Comparison of ENCODE assay signal across 32 cellular contexts in genomic region chr10:101748496-101748895, GRCh38. TPM values are rescaled to one million over a fixed set of nuclear protein-coding genes. Genes with fewer than 3 reads are reported as not detected.
"Had no signal": no experiment of that assay in that cellular context is flagged by ENCODE, and none has a peak within 500 bp of the region (broad histone marks: within the 10 kb centered on the region; RNA-seq: fewer than 3 reads in every experiment).

No MANE protein-coding gene starts in this region.

- DNase-seq: activated B cell treated with CpG ODN at 0.5 μM for 24 hours; activated CD4-positive, alpha-beta T cell treated with anti-CD3 and anti-CD28 coated beads for 48 hours; activated CD4-positive, alpha-beta T cell treated with anti-CD3 and anti-CD28 coated beads, Interleukin-2, amount 50 U/mL, for 1 hour; activated CD4-positive, alpha-beta T cell treated with anti-CD3 and anti-CD28 coated beads, Interleukin-2, amount 50 U/mL, for 48 hours; activated CD8-positive, alpha-beta memory T cell treated with anti-CD3 and anti-CD28 coated beads for 24 hours; activated CD8-positive, alpha-beta T cell treated with anti-CD3 and anti-CD28 coated beads for 36 hours; activated effector memory CD4-positive, alpha-beta T cell treated with anti-CD3 and anti-CD28 coated beads, Interleukin-2, amount 50 U/mL, for 16 hours; activated naive CD4-positive, alpha-beta T cell treated with anti-CD3 and anti-CD28 coated beads for 36 hours; activated naive CD8-positive, alpha-beta T cell treated with anti-CD3 and anti-CD28 coated beads for 36 hours; activated naive CD8-positive, alpha-beta T cell treated with anti-CD3 and anti-CD28 coated beads, Interleukin-2, amount 50 U/mL, for 24 hours; activated T-cell treated with anti-CD3 and anti-CD28 coated beads, Interleukin-2, amount 50 U/mL, for 4 hours; adrenal gland; aorta; body of pancreas; central memory CD4-positive, alpha-beta T cell; dorsolateral prefrontal cortex; effector memory CD4-positive, alpha-beta T cell; foreskin keratinocyte; gastrocnemius medialis; glutamatergic neuron; heart left ventricle; T-helper 1 cell; T-helper 17 cell; T1000 had no signal

- H3K4me3 ChIP-seq: adrenal gland, body of pancreas, coronary artery, dorsolateral prefrontal cortex, esophagus muscularis mucosa, gastrocnemius medialis, heart left ventricle had no signal

- H3K27ac Mint-ChIP-seq: activated B cell treated with CpG ODN at 0.5 μM for 24 hours; activated CD8-positive, alpha-beta T cell treated with anti-CD3 and anti-CD28 coated beads for 36 hours; activated naive CD4-positive, alpha-beta T cell treated with anti-CD3 and anti-CD28 coated beads for 36 hours; activated naive CD4-positive, alpha-beta T cell treated with anti-CD3 and anti-CD28 coated beads, Interleukin-2, amount 50 U/mL, for 24 hours; activated naive CD8-positive, alpha-beta T cell treated with anti-CD3 and anti-CD28 coated beads for 36 hours; activated naive CD8-positive, alpha-beta T cell treated with anti-CD3 and anti-CD28 coated beads, Interleukin-2, amount 50 U/mL, for 24 hours; activated T-helper 17 cell treated with anti-CD3 and anti-CD28 coated beads, Interleukin-2, amount 50 U/mL, for 72 hours; dendritic cell treated with granulocyte-macrophage colony-stimulating factor and Interleukin-4, amounts not matched to agents 40 ng/mL and 50 ng/mL, for 4 days; T-helper 17 cell; T-helper 2 cell treated with Interferon-gamma antibody and Interleukin-4, amounts not matched to agents 5 μg/mL and 100 μg/mL, for 36 hours had no signal

- H3K4me1 Mint-ChIP-seq: activated B cell treated with CpG ODN at 0.5 μM for 24 hours; activated naive CD4-positive, alpha-beta T cell treated with anti-CD3 and anti-CD28 coated beads, Interleukin-2, amount 50 U/mL, for 24 hours; activated naive CD8-positive, alpha-beta T cell treated with anti-CD3 and anti-CD28 coated beads for 36 hours; activated naive CD8-positive, alpha-beta T cell treated with anti-CD3 and anti-CD28 coated beads, Interleukin-2, amount 50 U/mL, for 24 hours; activated T-helper 17 cell treated with anti-CD3 and anti-CD28 coated beads, Interleukin-2, amount 50 U/mL, for 72 hours; T-helper 17 cell had no signal

- H3K27me3 Mint-ChIP-seq: activated naive CD4-positive, alpha-beta T cell treated with anti-CD3 and anti-CD28 coated beads, Interleukin-2, amount 50 U/mL, for 24 hours had no signal

- H3K9me3 Mint-ChIP-seq: activated B cell treated with CpG ODN at 0.5 μM for 24 hours; activated CD8-positive, alpha-beta T cell treated with anti-CD3 and anti-CD28 coated beads for 36 hours; activated naive CD4-positive, alpha-beta T cell treated with anti-CD3 and anti-CD28 coated beads for 36 hours; activated naive CD4-positive, alpha-beta T cell treated with anti-CD3 and anti-CD28 coated beads, Interleukin-2, amount 50 U/mL, for 24 hours; activated naive CD8-positive, alpha-beta T cell treated with anti-CD3 and anti-CD28 coated beads for 36 hours; activated naive CD8-positive, alpha-beta T cell treated with anti-CD3 and anti-CD28 coated beads, Interleukin-2, amount 50 U/mL, for 24 hours; activated T-cell treated with anti-CD3 and anti-CD28 coated beads, Interleukin-2, amount 50 U/mL, for 4 hours; activated T-helper 17 cell treated with anti-CD3 and anti-CD28 coated beads, Interleukin-2, amount 50 U/mL, for 72 hours; dendritic cell treated with granulocyte-macrophage colony-stimulating factor and Interleukin-4, amounts not matched to agents 40 ng/mL and 50 ng/mL, for 4 days; T-helper 2 cell treated with Interferon-gamma antibody and Interleukin-4, amounts not matched to agents 5 μg/mL and 100 μg/mL, for 36 hours had no signal

- ATAC-seq: activated CD4-positive, CD25-positive, alpha-beta regulatory T cell treated with anti-CD3 and anti-CD28 coated beads, Interleukin-2, amount 50 U/mL, for 24 hours; activated CD8-positive, alpha-beta T cell treated with anti-CD3 and anti-CD28 coated beads for 36 hours; activated naive CD8-positive, alpha-beta T cell treated with anti-CD3 and anti-CD28 coated beads, Interleukin-2, amount 50 U/mL, for 24 hours; activated T-cell treated with anti-CD3 and anti-CD28 coated beads, Interleukin-2, amount 50 U/mL, for 4 hours; activated T-helper 17 cell treated with anti-CD3 and anti-CD28 coated beads, Interleukin-2, amount 50 U/mL, for 72 hours; body of pancreas; foreskin keratinocyte; gastrocnemius medialis; heart left ventricle; T-helper 17 cell had no signal

- H3K27me3 ChIP-seq: adrenal gland, body of pancreas, dorsolateral prefrontal cortex, gastrocnemius medialis had no signal

- H3K36me3 Mint-ChIP-seq: activated naive CD4-positive, alpha-beta T cell treated with anti-CD3 and anti-CD28 coated beads, Interleukin-2, amount 50 U/mL, for 24 hours; activated naive CD8-positive, alpha-beta T cell treated with anti-CD3 and anti-CD28 coated beads for 36 hours had no signal

- H3K9me3 ChIP-seq: adrenal gland, body of pancreas, esophagus muscularis mucosa, gastrocnemius medialis, heart left ventricle had no signal

- H3K4me3 Mint-ChIP-seq: activated B cell treated with CpG ODN at 0.5 μM for 24 hours; activated CD8-positive, alpha-beta T cell treated with anti-CD3 and anti-CD28 coated beads for 36 hours; activated naive CD4-positive, alpha-beta T cell treated with anti-CD3 and anti-CD28 coated beads for 36 hours; activated naive CD4-positive, alpha-beta T cell treated with anti-CD3 and anti-CD28 coated beads, Interleukin-2, amount 50 U/mL, for 24 hours; activated naive CD8-positive, alpha-beta T cell treated with anti-CD3 and anti-CD28 coated beads for 36 hours; activated naive CD8-positive, alpha-beta T cell treated with anti-CD3 and anti-CD28 coated beads, Interleukin-2, amount 50 U/mL, for 24 hours; activated T-cell treated with anti-CD3 and anti-CD28 coated beads, Interleukin-2, amount 50 U/mL, for 4 hours; activated T-helper 17 cell treated with anti-CD3 and anti-CD28 coated beads, Interleukin-2, amount 50 U/mL, for 72 hours; dendritic cell treated with granulocyte-macrophage colony-stimulating factor and Interleukin-4, amounts not matched to agents 40 ng/mL and 50 ng/mL, for 4 days; T-helper 17 cell; T-helper 2 cell treated with Interferon-gamma antibody and Interleukin-4, amounts not matched to agents 5 μg/mL and 100 μg/mL, for 36 hours had no signal

- H3K4me1 ChIP-seq: adrenal gland, body of pancreas, esophagus muscularis mucosa, foreskin keratinocyte, gastrocnemius medialis, heart left ventricle had no signal

- H3K36me3 ChIP-seq: adrenal gland, esophagus muscularis mucosa, gastrocnemius medialis, heart left ventricle, WERI-Rb-1 had no signal

- H3K27ac ChIP-seq: adrenal gland, body of pancreas, coronary artery, esophagus muscularis mucosa, foreskin keratinocyte, gastrocnemius medialis, heart left ventricle had no signal

RNA-seq across cellular contexts. Expression of gene FGF8, which starts 27.4 kb away (rescaled TPM):
- total RNA-seq: activated B cell treated with CpG ODN at 0.5 μM for 24 hours; activated naive CD4-positive, alpha-beta T cell treated with anti-CD3 and anti-CD28 coated beads for 36 hours; activated naive CD8-positive, alpha-beta T cell treated with anti-CD3 and anti-CD28 coated beads for 36 hours; activated T-helper 17 cell treated with anti-CD3 and anti-CD28 coated beads, Interleukin-2, amount 50 U/mL, for 72 hours; adrenal gland; aorta; body of pancreas; esophagus muscularis mucosa; foreskin keratinocyte; gastrocnemius medialis; heart left ventricle; T-helper 17 cell had no signal
- polyA plus RNA-seq: adrenal gland, aorta, foreskin keratinocyte, heart left ventricle had no signal
